In the genomic region with DNA sequence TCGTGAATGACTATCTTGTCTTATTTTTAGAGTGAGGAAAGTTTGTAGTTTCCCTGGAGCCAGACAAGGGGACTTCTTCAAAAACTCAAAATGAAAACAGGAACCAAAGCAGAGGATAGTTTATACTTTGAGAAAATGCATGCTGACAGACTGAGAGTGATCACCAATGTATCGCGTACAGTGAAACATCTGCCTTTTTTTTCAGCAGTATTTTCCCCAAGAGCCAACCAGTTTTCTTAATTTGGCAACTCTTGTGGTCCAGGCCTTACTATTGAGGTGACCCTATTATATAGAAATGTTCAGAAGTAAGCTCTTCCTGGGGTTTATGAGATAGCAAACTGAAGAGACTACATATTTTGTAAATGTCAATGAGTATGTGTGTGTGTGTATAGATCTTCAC, we compare ENCODE assay signal across 12 cellular contexts.
DNase-seq lines count a peak whose midpoint lies in the region; ATAC-seq and TF ChIP-seq lines count a peak whose summit lies in the region.
"Had no signal": no experiment of that assay in that cellular context is flagged by ENCODE, and none has a peak within 500 bp of the region (broad histone marks: within the 10 kb centered on the region; RNA-seq: fewer than 3 reads in every experiment).

No MANE protein-coding gene starts in this region.

- DNase-seq in activated B cell treated with CpG ODN at 0.5 μM for 24 hours (no peak), OCI-LY7 (ENCODE audit: low spot score) (no peak), H7 (no peak), SKM-1 (lab: John Stamatoyannopoulos, UW; ENCODE audit: unreplicated experiment) (no peak)
- DNase-seq: caudate nucleus, foreskin melanocyte, HCEC 1CT, NCI-H1105 treated with DMSO at 0.1 percent for 48 hours had no signal

- no peaks in the 10 kb centered on the region for H3K9me2 ChIP-seq in OCI-LY7 (ENCODE audit: insufficient read depth, low read length)

- intact Hi-C loops in activated B cell treated with CpG ODN at 0.5 μM for 24 hours (cut with micrococcal nuclease) = loop anchor here (5.0 kb wide), 1 partner anchor 349 kb away; a partner anchor contains a TSS
- intact Hi-C loops in OCI-LY7 (cut with micrococcal nuclease; ENCODE audit: unreplicated experiment) = no loop called here

- H2AFZ ChIP-seq in OCI-LY7 (ENCODE audit: low read length) = no peak overlapping the region

- no TSS peak for BruUV-seq in OCI-LY7 (replicated peaks; lab: Mats Ljungman, UMichigan)

- no peaks in the 10 kb centered on the region for H3K9me3 ChIP-seq in OCI-LY7 (ENCODE audit: low read length)

- H3K4me1 Mint-ChIP-seq in activated B cell treated with CpG ODN at 0.5 μM for 24 hours = peaks cover 13% of the 10 kb centered on the region

- H3K9me3 Mint-ChIP-seq in activated B cell treated with CpG ODN at 0.5 μM for 24 hours = no peaks in the 10 kb centered on the region

- H4K20me1 ChIP-seq in OCI-LY7 (ENCODE audit: insufficient read depth, low read length) = no peaks in the 10 kb centered on the region

- no peaks in the 10 kb centered on the region for H3K36me3 Mint-ChIP-seq in activated B cell treated with CpG ODN at 0.5 μM for 24 hours (ENCODE audit: low read depth)

- H3K4me3 ChIP-seq in OCI-LY7 (ENCODE audit: low read depth, low read length, poor library complexity, severe bottlenecking) (no peak overlapping the region), H7 (ENCODE audit: insufficient read depth, low read depth, low read length) (no peak overlapping the region)

- no peak for TF ChIP-seq CTCF in activated B cell treated with CpG ODN at 0.5 μM for 24 hours (IDR thresholded peaks at IDR 0.05)
- no peak for TF ChIP-seq CTCF in OCI-LY7 (conservative IDR thresholded peaks at IDR 0.05; ENCODE audit: low read length)

- H3K36me3 ChIP-seq in OCI-LY7 (ENCODE audit: insufficient read depth, low read length) (no peaks in the 10 kb centered on the region), H7 (replicated peaks; ENCODE audit: control insufficient read depth, insufficient read depth, low read length) (no peaks in the 10 kb centered on the region)

- no peaks in the 10 kb centered on the region for H3K27me3 ChIP-seq in H7 (ENCODE audit: control insufficient read depth, insufficient read depth, low read length)

- no peaks in the 10 kb centered on the region for H3K27me3 Mint-ChIP-seq in activated B cell treated with CpG ODN at 0.5 μM for 24 hours

- CTCF ChIA-PET in activated B cell treated with CpG ODN at 0.5 μM for 24 hours (lab: Charles Lee) (interaction anchor here (1.8 kb wide), 1 partner anchor 13 kb away, joined by 12 read pairs; no protein-coding TSS in a partner anchor), OCI-LY7 (lab: Charles Lee; ENCODE audit: unreplicated experiment) (no interaction called here)

- peak; percentile 75 for ATAC-seq in GM18519 (IDR thresholded peaks at IDR 0.05; ENCODE audit: low FRiP score, unreplicated experiment)
- peak; percentile 71 for ATAC-seq in GM21526 (IDR thresholded peaks at IDR 0.05; ENCODE audit: low FRiP score, unreplicated experiment)
- ATAC-seq in HG03108 (IDR thresholded peaks at IDR 0.05; ENCODE audit: unreplicated experiment) = peak; percentile 77
- ATAC-seq in activated B cell treated with CpG ODN at 0.5 μM for 24 hours (ENCODE audit: low read depth) = peak; percentile 65
- no peak for ATAC-seq in HG02970 (IDR thresholded peaks at IDR 0.05; ENCODE audit: low FRiP score, unreplicated experiment)

- no peak overlapping the region for H3K27ac ChIP-seq in OCI-LY7 (ENCODE audit: low read depth, low read length, poor library complexity, severe bottlenecking)

- no peak overlapping the region for H3K4me2 ChIP-seq in OCI-LY7 (ENCODE audit: low read length)

- POLR2A ChIA-PET in activated B cell treated with CpG ODN at 0.5 μM for 24 hours (lab: Charles Lee) = no interaction called here
- POLR2A ChIA-PET in OCI-LY7 (lab: Charles Lee) = interaction anchor here (0.6 kb wide), 1 partner anchor 93 kb away, joined by 3 read pairs; no protein-coding TSS in a partner anchor

- no peaks in the 10 kb centered on the region for H3K4me1 ChIP-seq in OCI-LY7 (ENCODE audit: insufficient read depth, low read length, poor library complexity, severe bottlenecking)

- no peaks in the 10 kb centered on the region for H3K79me2 ChIP-seq in OCI-LY7 (ENCODE audit: insufficient read depth, low read depth, low read length)

- peak overlapping the region; percentile 37 for H3K27ac Mint-ChIP-seq in activated B cell treated with CpG ODN at 0.5 μM for 24 hours

- no peak overlapping the region for H3K4me3 Mint-ChIP-seq in activated B cell treated with CpG ODN at 0.5 μM for 24 hours
